1 cellular context compared by ENCODE assay signal in the genomic region with DNA sequence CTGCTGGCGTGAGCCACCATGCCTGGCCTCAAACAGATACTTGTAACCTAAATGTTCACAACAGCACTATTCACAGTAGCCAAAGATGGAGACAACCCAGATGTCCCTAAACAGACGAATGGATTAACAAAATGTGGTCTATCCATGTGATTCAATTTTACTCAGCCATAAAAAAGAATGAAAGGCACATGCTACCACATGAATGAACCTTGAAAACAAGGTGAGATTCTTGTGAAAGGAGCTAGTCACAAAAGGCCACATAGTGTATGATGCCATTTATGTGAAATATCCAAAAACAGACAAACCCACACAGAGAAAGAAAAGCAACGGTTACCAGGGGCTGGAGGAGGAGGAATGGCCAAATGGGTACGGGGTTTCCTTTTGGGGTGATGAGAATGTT.
TF ChIP-seq lines count a peak whose summit lies in the region.

No MANE protein-coding gene starts in this region.

TF ChIP-seq in HCT116, 20 proteins besides CTCF, POLR2A, EP300 and RAD21 (continued from another document):
- TF ChIP-seq REST (IDR thresholded peaks at IDR 0.05; ENCODE audit: low read depth) (no peak), POLR2AphosphoS5 (IDR thresholded peaks at IDR 0.05; ENCODE audit: low read depth, low read length) (no peak)
TF ChIP-seq in HCT116: peak in this region for 0.
